19 cellular contexts compared by ENCODE assay signal in genomic region chr2:238786379-238786778, GRCh38.
DNase-seq lines count a peak whose midpoint lies in the region; ATAC-seq and TF ChIP-seq lines count a peak whose summit lies in the region.
"Had no signal": no experiment of that assay in that cellular context is flagged by ENCODE, and none has a peak within 500 bp of the region (broad histone marks: within the 10 kb centered on the region; RNA-seq: fewer than 3 reads in every experiment).

No MANE protein-coding gene starts in this region.

- no peak overlapping the region for H3K4me3 Mint-ChIP-seq in glutamatergic neuron (ENCODE audit: unreplicated experiment)
- no peak overlapping the region for H3K4me3 Mint-ChIP-seq in activated T-helper 1 cell treated with anti-CD3 and anti-CD28 coated beads, Interleukin-12 subunit alpha, Interleukin-12 subunit beta, Interleukin-2, Interleukin-4 antibody, amounts not matched to agents 30 ng/mL and 10 ng/mL and 1 ng/mL, durations not matched to agents 14 hours and 24 hours and 36 hours

- POLR2A ChIA-PET in AG04449 (lab: Yijun Ruan, JAX), result no interaction called here

- H3K9me3 Mint-ChIP-seq in glutamatergic neuron (ENCODE audit: unreplicated experiment), result no peaks in the 10 kb centered on the region
- no peaks in the 10 kb centered on the region for H3K9me3 Mint-ChIP-seq in activated T-helper 1 cell treated with anti-CD3 and anti-CD28 coated beads, Interleukin-12 subunit alpha, Interleukin-12 subunit beta, Interleukin-2, Interleukin-4 antibody, amounts not matched to agents 30 ng/mL and 10 ng/mL and 1 ng/mL, durations not matched to agents 14 hours and 24 hours and 36 hours

- peak overlapping the region; percentile 6 for H3K27ac Mint-ChIP-seq in glutamatergic neuron (ENCODE audit: unreplicated experiment)
- no peak overlapping the region for H3K27ac Mint-ChIP-seq in activated T-helper 1 cell treated with anti-CD3 and anti-CD28 coated beads, Interleukin-12 subunit alpha, Interleukin-12 subunit beta, Interleukin-2, Interleukin-4 antibody, amounts not matched to agents 30 ng/mL and 10 ng/mL and 1 ng/mL, durations not matched to agents 14 hours and 24 hours and 36 hours

- no peaks in the 10 kb centered on the region for H3K27me3 ChIP-seq in Peyer's patch
- H3K27me3 ChIP-seq in upper lobe of right lung, result peaks cover 12% of the 10 kb centered on the region
- H3K27me3 ChIP-seq: SJSA1 had no signal

- DNase-seq in AG04449 (ENCODE audit: low read depth, low spot score) (no peak), EL (peak; percentile 72), Peyer's patch (no peak), glutamatergic neuron (no peak), iPS-NIHi11 (ENCODE audit: low spot score) (no peak), upper lobe of right lung (no peak)
- DNase-seq in activated T-helper 1 cell treated with anti-CD3 and anti-CD28 coated beads, Interleukin-12 subunit alpha, Interleukin-12 subunit beta, Interleukin-2, Interleukin-4 antibody, amounts not matched to agents 30 ng/mL and 10 ng/mL and 1 ng/mL, durations not matched to agents 14 hours and 24 hours and 36 hours (ENCODE audit: low spot score), result no peak
- DNase-seq: 8988T, AML-193, COR-L47, GOT3, MV-4-11, NCI-H1417 treated with DMSO at 0.1 percent for 48 hours, NCI-H2029, NCI-H510A, NCI-H774, PC-3 had no signal

- no peaks in the 10 kb centered on the region for H3K27me3 Mint-ChIP-seq in glutamatergic neuron (ENCODE audit: unreplicated experiment)
- H3K27me3 Mint-ChIP-seq in activated T-helper 1 cell treated with anti-CD3 and anti-CD28 coated beads, Interleukin-12 subunit alpha, Interleukin-12 subunit beta, Interleukin-2, Interleukin-4 antibody, amounts not matched to agents 30 ng/mL and 10 ng/mL and 1 ng/mL, durations not matched to agents 14 hours and 24 hours and 36 hours (ENCODE audit: insufficient read depth), result peaks cover 8% of the 10 kb centered on the region

- no peak for TF ChIP-seq POLR2A in Peyer's patch (IDR thresholded peaks at IDR 0.05)

- H3K4me1 ChIP-seq in Peyer's patch (no peaks in the 10 kb centered on the region), upper lobe of right lung (no peaks in the 10 kb centered on the region)

- TF ChIP-seq CTCF in AG04449 (IDR thresholded peaks at IDR 0.05; ENCODE audit: insufficient read depth, low read length, missing control alignments) (no peak), Peyer's patch (IDR thresholded peaks at IDR 0.05) (no peak), glutamatergic neuron (IDR thresholded peaks at IDR 0.05; ENCODE audit: partially characterized antibody, unreplicated experiment) (no peak), upper lobe of right lung (IDR thresholded peaks at IDR 0.05) (no peak)

- peaks cover 4% of the 10 kb centered on the region for H3K4me1 Mint-ChIP-seq in glutamatergic neuron (ENCODE audit: low read depth, unreplicated experiment)
- no peaks in the 10 kb centered on the region for H3K4me1 Mint-ChIP-seq in activated T-helper 1 cell treated with anti-CD3 and anti-CD28 coated beads, Interleukin-12 subunit alpha, Interleukin-12 subunit beta, Interleukin-2, Interleukin-4 antibody, amounts not matched to agents 30 ng/mL and 10 ng/mL and 1 ng/mL, durations not matched to agents 14 hours and 24 hours and 36 hours (ENCODE audit: low read depth)

- CTCF ChIA-PET in AG04449 (lab: Yijun Ruan, JAX), result interaction anchor here (0.6 to 6.9 kb wide), 32 partner anchors 11 to 485 kb away, joined by 3 to 165 read pairs (median 4); partner anchors contain the start of gene TWIST2

- H3K4me3 ChIP-seq in AG04449 (ENCODE audit: low read depth, low read length), result peak overlapping the region; percentile 34
- H3K4me3 ChIP-seq in Peyer's patch, result no peak overlapping the region
- no peak overlapping the region for H3K4me3 ChIP-seq in upper lobe of right lung
- H3K4me3 ChIP-seq: SJSA1 had no signal

- H3K9me3 ChIP-seq in Peyer's patch (no peaks in the 10 kb centered on the region), upper lobe of right lung (no peaks in the 10 kb centered on the region)
- H3K9me3 ChIP-seq: SJSA1 had no signal

- intact Hi-C loops in activated T-helper 1 cell treated with anti-CD3 and anti-CD28 coated beads, Interleukin-12 subunit alpha, Interleukin-12 subunit beta, Interleukin-2, Interleukin-4 antibody, amounts not matched to agents 30 ng/mL and 10 ng/mL and 1 ng/mL, durations not matched to agents 14 hours and 24 hours and 36 hours (cut with micrococcal nuclease), result no loop called here
- intact Hi-C loops in upper lobe of right lung (cut with DNase I), result no loop called here

- ATAC-seq in GM21526 (IDR thresholded peaks at IDR 0.05; ENCODE audit: low FRiP score, unreplicated experiment) (no peak), upper lobe of right lung (no peak)
- ATAC-seq: PC-3 had no signal

- H3K27ac ChIP-seq in Peyer's patch (peak overlapping the region in 3 of 4 donors; percentile 10 to 66 (median 59)), upper lobe of right lung (no peak overlapping the region)
- H3K27ac ChIP-seq: SJSA1 had no signal

- peaks cover 3% of the 10 kb centered on the region for H3K36me3 Mint-ChIP-seq in glutamatergic neuron (ENCODE audit: unreplicated experiment)
- no peaks in the 10 kb centered on the region for H3K36me3 Mint-ChIP-seq in activated T-helper 1 cell treated with anti-CD3 and anti-CD28 coated beads, Interleukin-12 subunit alpha, Interleukin-12 subunit beta, Interleukin-2, Interleukin-4 antibody, amounts not matched to agents 30 ng/mL and 10 ng/mL and 1 ng/mL, durations not matched to agents 14 hours and 24 hours and 36 hours (ENCODE audit: low read depth)

- H3K36me3 ChIP-seq in Peyer's patch (no peaks in the 10 kb centered on the region), upper lobe of right lung (no peaks in the 10 kb centered on the region)
- H3K36me3 ChIP-seq: SJSA1 had no signal
